ENCODE assay signal across 31 cellular contexts in genomic region chr12:91143241-91143640, GRCh38. TPM values are rescaled to one million over a fixed set of nuclear protein-coding genes. Genes with fewer than 3 reads are reported as not detected.
A peak's percentile ranks its signal among the peaks of the same experiment; 100 is the strongest.
DNase-seq lines count a peak whose midpoint lies in the region; ATAC-seq and TF ChIP-seq lines count a peak whose summit lies in the region.
"Had no signal": no experiment of that assay in that cellular context is flagged by ENCODE, and none has a peak within 500 bp of the region (broad histone marks: within the 10 kb centered on the region; RNA-seq: fewer than 3 reads in every experiment).

No MANE protein-coding gene starts in this region.

- H3K79me2 ChIP-seq in fibroblast of lung (ENCODE audit: control insufficient read depth, insufficient read depth, low read length) (no peaks in the 10 kb centered on the region), osteoblast (ENCODE audit: insufficient read depth, low read length) (no peaks in the 10 kb centered on the region)

- H3K9me3 ChIP-seq in heart right ventricle (no peaks in the 10 kb centered on the region), fibroblast of lung (ENCODE audit: control insufficient read depth, insufficient read depth, low read depth, low read length) (no peaks in the 10 kb centered on the region), osteoblast (ENCODE audit: low read depth, low read length) (no peaks in the 10 kb centered on the region)
- H3K9me3 ChIP-seq: Caco-2, right lobe of liver, thyroid gland had no signal

- H3K36me3 ChIP-seq in heart right ventricle (peaks cover 0 to 23% (median 0%) of the 10 kb centered on the region in 9 donors), fibroblast of lung (ENCODE audit: control insufficient read depth, insufficient read depth, low read length) (peaks cover 4% of the 10 kb centered on the region), osteoblast (ENCODE audit: insufficient read depth, low read length) (peaks cover 6% of the 10 kb centered on the region)
- H3K36me3 ChIP-seq: right lobe of liver, thyroid gland had no signal

- H4K20me1 ChIP-seq in fibroblast of lung (ENCODE audit: control insufficient read depth, extremely low read depth, insufficient read depth, low read length) (no peaks in the 10 kb centered on the region), osteoblast (ENCODE audit: insufficient read depth, low read length) (no peaks in the 10 kb centered on the region)

- H3K9ac ChIP-seq in fibroblast of lung (ENCODE audit: insufficient read depth, low read length) = no peak overlapping the region

- H3K4me3 ChIP-seq in heart right ventricle (no peak overlapping the region), fibroblast of lung (replicated peaks in 1 of 4; ENCODE audit: control extremely low read depth in 1 of 4, insufficient read depth in 1 of 4, low read depth in 3 of 4, low read length in 4 of 4) (no peak overlapping the region), osteoblast (ENCODE audit: insufficient read depth, low read length) (no peak overlapping the region)
- H3K4me3 ChIP-seq: right lobe of liver, thyroid gland had no signal

- H3K27ac ChIP-seq in heart right ventricle (peak overlapping the region in 7 of 10 donors; percentile 27 to 76 (median 69)), fibroblast of lung (ENCODE audit: insufficient read depth, low read length) (peak overlapping the region; percentile 9), osteoblast (ENCODE audit: low read depth, low read length) (peak overlapping the region; percentile 91)
- H3K27ac ChIP-seq: right lobe of liver, thyroid gland, VCaP had no signal

- no peak for TF ChIP-seq CTCF in heart right ventricle (IDR thresholded peaks at IDR 0.05)
- no peak for TF ChIP-seq CTCF in fibroblast of lung (conservative IDR thresholded peaks at IDR 0.05 in 1 of 2, IDR thresholded peaks at IDR 0.05 in 1 of 2; ENCODE audit: low read depth in 1 of 2, low read length in 2 of 2)
- no peak for TF ChIP-seq CTCF in osteoblast (IDR thresholded peaks at IDR 0.05; ENCODE audit: extremely low read depth, low read depth, low read length)

- WGBS in heart right ventricle, 2 donors = 79 to 81% methylated on average over 4 of the region's 4 CpGs

- ATAC-seq in heart right ventricle (no peak), Right ventricle myocardium superior (ENCODE audit: poor library complexity) (no peak), GM18519 (IDR thresholded peaks at IDR 0.05; ENCODE audit: low FRiP score, unreplicated experiment) (no peak), HG03135 (IDR thresholded peaks at IDR 0.05; ENCODE audit: unreplicated experiment) (no peak), HG03025 (IDR thresholded peaks at IDR 0.05; ENCODE audit: low FRiP score, unreplicated experiment) (no peak), GM18873 (IDR thresholded peaks at IDR 0.05; ENCODE audit: low FRiP score, unreplicated experiment) (no peak)
- ATAC-seq: activated CD4-positive, alpha-beta T cell treated with anti-CD3 and anti-CD28 coated beads for 36 hours; activated CD8-positive, alpha-beta T cell treated with anti-CD3 and anti-CD28 coated beads for 36 hours; HCT116; right lobe of liver had no signal

- H2AFZ ChIP-seq in fibroblast of lung (ENCODE audit: low read length) (no peak overlapping the region), osteoblast (ENCODE audit: low read length) (peak overlapping the region; percentile 23)

- H3K27me3 ChIP-seq in heart right ventricle (no peaks in the 10 kb centered on the region), fibroblast of lung (ENCODE audit: control insufficient read depth, insufficient read depth, low read length) (no peaks in the 10 kb centered on the region), osteoblast (ENCODE audit: insufficient read depth, low read length) (no peaks in the 10 kb centered on the region)
- H3K27me3 ChIP-seq: right lobe of liver, thyroid gland had no signal

- DNase-seq in heart right ventricle (no peak), Right ventricle myocardium superior (no peak), fibroblast of lung (ENCODE audit: low read depth in 2 of 2) (peak in 1 of 2 donors; percentile 57), osteoblast (ENCODE audit: insufficient read length, low spot score, missing footprints) (no peak)
- DNase-seq: 8988T; activated CD4-positive, alpha-beta T cell treated with anti-CD3 and anti-CD28 coated beads for 36 hours; activated CD8-positive, alpha-beta T cell treated with anti-CD3 and anti-CD28 coated beads for 36 hours; activated naive CD4-positive, alpha-beta T cell treated with anti-CD3 and anti-CD28 coated beads, Interleukin-2, amount 50 U/mL, for 16 hours; Caco-2; cortex of kidney; hypothalamus; mammary epithelial cell; MV-4-11; NCI-H146; NCI-H2107; NCI-H446; NCI-H748 treated with DMSO at 0.1 percent for 48 hours; right lobe of liver; stimulated activated CD4-positive, alpha-beta T cell treated with anti-CD3 and anti-CD28 coated beads, Interleukin-12 subunit alpha, Interleukin-12 subunit beta, amount 100 ng/mL, for 4 hours; stimulated activated CD4-positive, alpha-beta T cell treated with anti-CD3 and anti-CD28 coated beads, Interleukin-2, amount 100 ng/mL, for 48 hours; SW 1271; thyroid gland had no signal

- no peak overlapping the region for H3K4me2 ChIP-seq in fibroblast of lung (ENCODE audit: extremely low read depth, insufficient read depth, low read length)
- no peak overlapping the region for H3K4me2 ChIP-seq in osteoblast (ENCODE audit: insufficient read depth, low read length)

- intact Hi-C loops in heart right ventricle (cut with DNase I) = no loop called here
- intact Hi-C loops in Right ventricle myocardium superior (cut with DNase I) = no loop called here

- H3K4me1 ChIP-seq in heart right ventricle (peaks cover 0 to 28% (median 6%) of the 10 kb centered on the region in 9 donors), fibroblast of lung (ENCODE audit: control insufficient read depth, extremely low read depth, insufficient read depth, low read length) (peaks cover 25% of the 10 kb centered on the region), osteoblast (ENCODE audit: insufficient read depth, low read length) (peaks cover 58% of the 10 kb centered on the region)
- H3K4me1 ChIP-seq: right lobe of liver, thyroid gland had no signal

RNA-seq across cellular contexts. Expression of gene LUM, which starts 31.9 kb away (rescaled TPM):
- 100 to 1,000 TPM in 6 of 10 donors, 10 to 100 TPM in 4; 41.7 to 193 (median 126) TPM for total RNA-seq in heart right ventricle
- 10 to 100 TPM; 25.1 to 26.8 TPM for polyA plus RNA-seq in heart right ventricle
- total RNA-seq in Right ventricle myocardium superior = 34.6 TPM
- total RNA-seq in fibroblast of lung = 217 and 240 TPM in 2 replicates
- 146 and 577 TPM in 2 replicates for polyA plus RNA-seq in fibroblast of lung
- polyA plus RNA-seq in fibroblast of lung (2012) = 74.3 and 273 TPM in 2 replicates
- 12.2 and 24.6 TPM in 2 replicates for polyA minus RNA-seq in fibroblast of lung (ENCODE audit: low replicate concordance)
- 1,762 and 1,965 TPM in 2 replicates for total RNA-seq in osteoblast
- total RNA-seq: activated CD4-positive, alpha-beta T cell treated with anti-CD3 and anti-CD28 coated beads for 36 hours; activated CD8-positive, alpha-beta T cell treated with anti-CD3 and anti-CD28 coated beads for 36 hours; activated T-helper 2 cell treated with anti-CD3 and anti-CD28 coated beads, Interferon-gamma antibody, Interleukin-2, Interleukin-4, amounts not matched to agents 10 μg/mL and 5 μg/mL and 100 μg/mL, durations not matched to agents 14 hours and 24 hours and 36 hours had no signal
- polyA plus RNA-seq: CD14-positive monocyte, IgD-negative memory B cell, mammary epithelial cell had no signal

RNA-seq across cellular contexts. Expression of gene DCN, which starts 39.4 kb away (rescaled TPM):
- total RNA-seq in heart right ventricle (1,000 to 10,000 TPM in 1 of 10 donors, 100 to 1,000 TPM in 9; 286 to 1,072 (median 557) TPM), Right ventricle myocardium superior (800 TPM), fibroblast of lung (586 and 902 TPM in 2 replicates), osteoblast (1,107 and 1,400 TPM in 2 replicates)
- polyA plus RNA-seq in heart right ventricle (100 to 1,000 TPM; 315 to 703 TPM), fibroblast of lung (2,179 and 4,941 TPM in 2 replicates)
- polyA plus RNA-seq in fibroblast of lung (2012) = 1,112 and 2,304 TPM in 2 replicates
- polyA minus RNA-seq in fibroblast of lung (ENCODE audit: low replicate concordance) = 827 and 1,287 TPM in 2 replicates
- total RNA-seq: activated CD4-positive, alpha-beta T cell treated with anti-CD3 and anti-CD28 coated beads for 36 hours; activated CD8-positive, alpha-beta T cell treated with anti-CD3 and anti-CD28 coated beads for 36 hours; activated T-helper 2 cell treated with anti-CD3 and anti-CD28 coated beads, Interferon-gamma antibody, Interleukin-2, Interleukin-4, amounts not matched to agents 10 μg/mL and 5 μg/mL and 100 μg/mL, durations not matched to agents 14 hours and 24 hours and 36 hours had no signal
- polyA plus RNA-seq: CD14-positive monocyte, IgD-negative memory B cell had no signal

Comparison
In these comparisons a context has a peak if more than half of its experiments do, and no peak if none do; other contexts are left out.
1. H3K27ac ChIP-seq: peak in every context shown above with its lines; median percentile 91 in osteoblast; 69 in heart right ventricle; 9 in fibroblast of lung.